9 cellular contexts compared by ENCODE assay signal in the genomic region with DNA sequence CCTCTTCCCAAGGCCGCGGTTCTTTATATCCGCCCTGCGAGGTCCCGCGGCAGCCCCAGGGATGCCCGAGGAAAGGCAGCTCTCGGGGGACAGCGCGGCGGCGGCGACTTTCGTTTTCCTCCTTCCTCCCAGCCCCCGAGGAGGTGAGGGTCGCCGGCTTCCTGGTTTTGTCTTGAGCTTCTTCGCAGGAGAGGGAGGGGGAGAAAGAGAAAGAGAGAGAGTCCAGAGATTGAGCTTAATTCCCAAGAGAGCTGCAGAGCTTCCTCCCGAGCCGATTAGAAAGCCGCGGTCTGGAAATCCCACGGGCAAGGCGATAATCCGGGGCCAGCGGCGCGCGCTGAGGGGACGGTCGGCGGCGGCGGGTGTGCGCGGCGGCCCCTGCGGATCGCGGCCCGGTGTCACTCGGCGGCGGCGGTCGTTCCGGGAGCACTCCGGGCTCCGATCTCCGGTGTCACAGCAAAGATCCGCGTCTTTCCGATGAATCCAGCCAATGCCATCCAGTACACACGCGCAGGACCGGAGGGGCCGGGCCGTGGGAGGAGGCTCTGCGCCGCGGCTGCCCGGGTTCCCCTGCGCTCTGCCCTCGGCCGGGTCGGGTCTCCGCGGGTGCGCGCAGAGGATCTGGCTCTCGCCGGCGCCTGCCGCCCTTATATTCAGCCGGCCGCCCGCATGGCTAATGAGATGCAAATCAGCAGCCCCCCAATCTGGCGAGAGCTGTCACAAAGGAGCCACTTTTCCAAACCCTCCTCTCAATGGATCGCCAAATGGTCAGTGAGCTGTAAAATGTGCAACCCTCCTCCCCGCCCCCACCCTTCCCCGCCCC. TPM values are rescaled to one million over a fixed set of nuclear protein-coding genes. Genes with fewer than 3 reads are reported as not detected.
DNase-seq lines count a peak whose midpoint lies in the region; ATAC-seq, FAIRE-seq and TF ChIP-seq lines count a peak whose summit lies in the region.
"Had no signal": no experiment of that assay in that cellular context is flagged by ENCODE, and none has a peak within 500 bp of the region (broad histone marks: within the 10 kb centered on the region; RNA-seq: fewer than 3 reads in every experiment).

A gene with protein sequence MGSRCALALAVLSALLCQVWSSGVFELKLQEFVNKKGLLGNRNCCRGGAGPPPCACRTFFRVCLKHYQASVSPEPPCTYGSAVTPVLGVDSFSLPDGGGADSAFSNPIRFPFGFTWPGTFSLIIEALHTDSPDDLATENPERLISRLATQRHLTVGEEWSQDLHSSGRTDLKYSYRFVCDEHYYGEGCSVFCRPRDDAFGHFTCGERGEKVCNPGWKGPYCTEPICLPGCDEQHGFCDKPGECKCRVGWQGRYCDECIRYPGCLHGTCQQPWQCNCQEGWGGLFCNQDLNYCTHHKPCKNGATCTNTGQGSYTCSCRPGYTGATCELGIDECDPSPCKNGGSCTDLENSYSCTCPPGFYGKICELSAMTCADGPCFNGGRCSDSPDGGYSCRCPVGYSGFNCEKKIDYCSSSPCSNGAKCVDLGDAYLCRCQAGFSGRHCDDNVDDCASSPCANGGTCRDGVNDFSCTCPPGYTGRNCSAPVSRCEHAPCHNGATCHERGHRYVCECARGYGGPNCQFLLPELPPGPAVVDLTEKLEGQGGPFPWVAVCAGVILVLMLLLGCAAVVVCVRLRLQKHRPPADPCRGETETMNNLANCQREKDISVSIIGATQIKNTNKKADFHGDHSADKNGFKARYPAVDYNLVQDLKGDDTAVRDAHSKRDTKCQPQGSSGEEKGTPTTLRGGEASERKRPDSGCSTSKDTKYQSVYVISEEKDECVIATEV (minus strand): TSS at position 773 of the 823 bp plus-strand sequence. CDS start 939 bp downstream, outside the sequence.

- DNase-seq in stimulated activated CD4-positive, alpha-beta T cell treated with anti-CD3 and anti-CD28 coated beads, Interleukin-4, amount 100 ng/mL, for 4 hours, result peak; percentile 32 to 36
- no peak for DNase-seq in stimulated activated CD4-positive, alpha-beta T cell treated with anti-CD3 and anti-CD28 coated beads, Interleukin-2, amount 100 ng/mL, for 48 hours
- peak; percentile 44 for DNase-seq in NCI-H2227 treated with DMSO at 0.1 percent for 48 hours (lab: John Stamatoyannopoulos, UW)
- DNase-seq in activated T-helper 1 cell treated with anti-CD3 and anti-CD28 coated beads, Interleukin-12 subunit alpha, Interleukin-12 subunit beta, Interleukin-2, Interleukin-4 antibody, amounts not matched to agents 30 ng/mL and 10 ng/mL and 1 ng/mL, durations not matched to agents 14 hours and 24 hours and 36 hours (ENCODE audit: low spot score), result no peak
- peak; percentile 70 to 84 for DNase-seq in frontal cortex (ENCODE audit: low spot score in 2 of 2)
- no peak for DNase-seq in HuH-7.5 (ENCODE audit: low spot score)

- peaks cover 50% of the 10 kb centered on the region for H3K4me1 Mint-ChIP-seq in activated T-helper 1 cell treated with anti-CD3 and anti-CD28 coated beads, Interleukin-12 subunit alpha, Interleukin-12 subunit beta, Interleukin-2, Interleukin-4 antibody, amounts not matched to agents 30 ng/mL and 10 ng/mL and 1 ng/mL, durations not matched to agents 14 hours and 24 hours and 36 hours (ENCODE audit: low read depth)
- peaks cover 71% of the 10 kb centered on the region for H3K4me1 Mint-ChIP-seq in nephron

- H3K4me3 Mint-ChIP-seq in activated T-helper 1 cell treated with anti-CD3 and anti-CD28 coated beads, Interleukin-12 subunit alpha, Interleukin-12 subunit beta, Interleukin-2, Interleukin-4 antibody, amounts not matched to agents 30 ng/mL and 10 ng/mL and 1 ng/mL, durations not matched to agents 14 hours and 24 hours and 36 hours, result peak within 1 kb of the TSS; percentile 85
- H3K4me3 Mint-ChIP-seq in nephron, result peak within 1 kb of the TSS; percentile 92 to 94 (median 93)

- H3K9me3 Mint-ChIP-seq in activated T-helper 1 cell treated with anti-CD3 and anti-CD28 coated beads, Interleukin-12 subunit alpha, Interleukin-12 subunit beta, Interleukin-2, Interleukin-4 antibody, amounts not matched to agents 30 ng/mL and 10 ng/mL and 1 ng/mL, durations not matched to agents 14 hours and 24 hours and 36 hours, result no peaks in the 10 kb centered on the region
- H3K9me3 Mint-ChIP-seq in nephron, result no peaks in the 10 kb centered on the region

- FAIRE-seq in frontal cortex (lab: Jason Lieb, UNC), result no peak
- FAIRE-seq: islet of Langerhans had no signal

- peaks cover 75% of the 10 kb centered on the region for H3K27me3 Mint-ChIP-seq in activated T-helper 1 cell treated with anti-CD3 and anti-CD28 coated beads, Interleukin-12 subunit alpha, Interleukin-12 subunit beta, Interleukin-2, Interleukin-4 antibody, amounts not matched to agents 30 ng/mL and 10 ng/mL and 1 ng/mL, durations not matched to agents 14 hours and 24 hours and 36 hours (ENCODE audit: insufficient read depth)
- H3K27me3 Mint-ChIP-seq in nephron (ENCODE audit: low read depth), result peaks cover 84% of the 10 kb centered on the region

- peak within 1 kb of the TSS; percentile 75 for H3K27ac Mint-ChIP-seq in activated T-helper 1 cell treated with anti-CD3 and anti-CD28 coated beads, Interleukin-12 subunit alpha, Interleukin-12 subunit beta, Interleukin-2, Interleukin-4 antibody, amounts not matched to agents 30 ng/mL and 10 ng/mL and 1 ng/mL, durations not matched to agents 14 hours and 24 hours and 36 hours
- H3K27ac Mint-ChIP-seq in nephron, result peak within 1 kb of the TSS in 2 of 3 experiments; percentile 24 to 54

- no peak for ATAC-seq in HG02642 (IDR thresholded peaks at IDR 0.05; ENCODE audit: poor library complexity, unreplicated experiment)

- intact Hi-C loops in activated T-helper 1 cell treated with anti-CD3 and anti-CD28 coated beads, Interleukin-12 subunit alpha, Interleukin-12 subunit beta, Interleukin-2, Interleukin-4 antibody, amounts not matched to agents 30 ng/mL and 10 ng/mL and 1 ng/mL, durations not matched to agents 14 hours and 24 hours and 36 hours (cut with micrococcal nuclease), result loop anchor here (5.0 kb wide), 2 partner anchors 227 to 498 kb away; no protein-coding TSS in a partner anchor

- TF ChIP-seq CTCF in nephron (IDR thresholded peaks at IDR 0.05; ENCODE audit: unreplicated experiment in 3 of 3), result no peak

- peaks cover 5% of the 10 kb centered on the region for H3K36me3 Mint-ChIP-seq in activated T-helper 1 cell treated with anti-CD3 and anti-CD28 coated beads, Interleukin-12 subunit alpha, Interleukin-12 subunit beta, Interleukin-2, Interleukin-4 antibody, amounts not matched to agents 30 ng/mL and 10 ng/mL and 1 ng/mL, durations not matched to agents 14 hours and 24 hours and 36 hours (ENCODE audit: low read depth)
- H3K36me3 Mint-ChIP-seq in nephron (ENCODE audit: low read depth), result no peaks in the 10 kb centered on the region

RNA-seq across cellular contexts. Expression of the gene that starts here (rescaled TPM):
- total RNA-seq in activated T-helper 1 cell treated with anti-CD3 and anti-CD28 coated beads, Interleukin-12 subunit alpha, Interleukin-12 subunit beta, Interleukin-2, Interleukin-4 antibody, amounts not matched to agents 30 ng/mL and 10 ng/mL and 1 ng/mL, durations not matched to agents 14 hours and 24 hours and 36 hours, result not detected in 2 replicates
- total RNA-seq in frontal cortex, result 9.0 TPM

Comparison
In these comparisons a context has a peak if more than half of its experiments do, and no peak if none do; other contexts are left out.
1. DNase-seq: peak in stimulated activated CD4-positive, alpha-beta T cell treated with anti-CD3 and anti-CD28 coated beads, Interleukin-4, amount 100 ng/mL, for 4 hours (2 of 2), NCI-H2227 treated with DMSO at 0.1 percent for 48 hours (single experiment) and frontal cortex (2 of 2); none in stimulated activated CD4-positive, alpha-beta T cell treated with anti-CD3 and anti-CD28 coated beads, Interleukin-2, amount 100 ng/mL, for 48 hours (0 of 2), activated T-helper 1 cell treated with anti-CD3 and anti-CD28 coated beads, Interleukin-12 subunit alpha, Interleukin-12 subunit beta, Interleukin-2, Interleukin-4 antibody, amounts not matched to agents 30 ng/mL and 10 ng/mL and 1 ng/mL, durations not matched to agents 14 hours and 24 hours and 36 hours (single experiment) and HuH-7.5 (single experiment).